Comparison of ENCODE assay signal across 20 cellular contexts in the genomic region with DNA sequence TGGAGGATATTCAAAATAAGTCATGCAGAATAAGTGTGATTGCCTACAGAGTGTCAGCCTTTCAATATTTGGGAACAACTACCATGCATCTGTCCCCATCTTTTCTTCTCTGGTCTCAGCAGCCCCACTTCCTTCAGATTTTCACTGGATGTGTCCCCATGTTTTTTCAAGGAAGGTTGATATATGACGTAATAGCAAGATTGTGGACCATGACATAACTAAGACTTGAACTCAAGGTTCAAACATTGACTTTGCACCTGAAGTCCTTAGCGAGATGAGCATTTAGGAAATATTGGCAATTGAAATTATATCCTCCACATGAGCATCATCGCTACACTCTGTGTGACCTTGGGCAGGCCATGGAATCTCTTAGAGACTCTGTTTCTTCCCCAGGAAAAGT.
"Had no signal": no experiment of that assay in that cellular context is flagged by ENCODE, and none has a peak within 500 bp of the region (broad histone marks: within the 10 kb centered on the region; RNA-seq: fewer than 3 reads in every experiment).

No MANE protein-coding gene starts in this region.

- H3K9me3 ChIP-seq: esophagus muscularis mucosa, gastroesophageal sphincter, sigmoid colon, suprapubic skin, thyroid gland, upper lobe of left lung, uterus had no signal

- H3K36me3 ChIP-seq: esophagus muscularis mucosa, gastroesophageal sphincter, sigmoid colon, suprapubic skin, thyroid gland, upper lobe of left lung, uterus had no signal

- H3K27ac ChIP-seq: gastroesophageal sphincter, hepatocyte, sigmoid colon, suprapubic skin, thyroid gland, uterus had no signal

- H3K4me2 ChIP-seq: hepatocyte had no signal

- FAIRE-seq: endometrium had no signal

- H3K27me3 ChIP-seq: esophagus muscularis mucosa, gastroesophageal sphincter, sigmoid colon, suprapubic skin, thyroid gland, uterus had no signal

- DNase-seq: effector memory CD4-positive, alpha-beta T cell; left colon; left ventricle myocardium superior; mesenchymal stem cell; midbrain; posterior cingulate gyrus; sigmoid colon; stimulated activated CD4-positive, alpha-beta T cell treated with anti-CD3 and anti-CD28 coated beads, Interleukin-4, amount 100 ng/mL, for 1 hour; stimulated activated CD8-positive, alpha-beta memory T cell treated with anti-CD3 and anti-CD28 coated beads, Interleukin-4, amount 100 ng/mL, for 48 hours; stimulated activated naive CD8-positive, alpha-beta T cell treated with anti-CD3 and anti-CD28 coated beads, Interleukin-15, Interleukin-2, amounts not matched to agents 100 U/mL and 50 U/mL, for 24 hours; thyroid gland; upper lobe of left lung; uterus had no signal

- H2AFZ ChIP-seq: hepatocyte had no signal

- H3K4me3 ChIP-seq: esophagus muscularis mucosa, gastroesophageal sphincter, hepatocyte, lung, sigmoid colon, skin epidermis, suprapubic skin, thyroid gland, upper lobe of left lung, uterus had no signal

- H3K4me1 ChIP-seq: uterus had no signal
